Comparison of ENCODE assay signal across 1 cellular context in genomic region chr3:122067214-122067550, GRCh38.
TF ChIP-seq lines count a peak whose summit lies in the region.

No MANE protein-coding gene starts in this region.

TF ChIP-seq in GM23338, 12 proteins besides CTCF, POLR2A, EP300 and RAD21 (continued from another document):
- TF ChIP-seq, protein P1, sequence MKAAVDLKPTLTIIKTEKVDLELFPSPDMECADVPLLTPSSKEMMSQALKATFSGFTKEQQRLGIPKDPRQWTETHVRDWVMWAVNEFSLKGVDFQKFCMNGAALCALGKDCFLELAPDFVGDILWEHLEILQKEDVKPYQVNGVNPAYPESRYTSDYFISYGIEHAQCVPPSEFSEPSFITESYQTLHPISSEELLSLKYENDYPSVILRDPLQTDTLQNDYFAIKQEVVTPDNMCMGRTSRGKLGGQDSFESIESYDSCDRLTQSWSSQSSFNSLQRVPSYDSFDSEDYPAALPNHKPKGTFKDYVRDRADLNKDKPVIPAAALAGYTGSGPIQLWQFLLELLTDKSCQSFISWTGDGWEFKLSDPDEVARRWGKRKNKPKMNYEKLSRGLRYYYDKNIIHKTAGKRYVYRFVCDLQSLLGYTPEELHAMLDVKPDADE (IDR thresholded peaks at IDR 0.05), result no peak
- TF ChIP-seq ZNF331 (CRISPR knock-in tag; IDR thresholded peaks at IDR 0.05; ENCODE audit: low read depth) (no peak), ZNF462 (CRISPR knock-in tag; IDR thresholded peaks at IDR 0.05) (no peak), POLR2AphosphoS5 (IDR thresholded peaks at IDR 0.05; ENCODE audit: low read depth) (no peak), EZH2 (IDR thresholded peaks at IDR 0.05; ENCODE audit: low read depth, unreplicated experiment) (no peak)
